ENCODE assay signal across 1 cellular context in the genomic region with DNA sequence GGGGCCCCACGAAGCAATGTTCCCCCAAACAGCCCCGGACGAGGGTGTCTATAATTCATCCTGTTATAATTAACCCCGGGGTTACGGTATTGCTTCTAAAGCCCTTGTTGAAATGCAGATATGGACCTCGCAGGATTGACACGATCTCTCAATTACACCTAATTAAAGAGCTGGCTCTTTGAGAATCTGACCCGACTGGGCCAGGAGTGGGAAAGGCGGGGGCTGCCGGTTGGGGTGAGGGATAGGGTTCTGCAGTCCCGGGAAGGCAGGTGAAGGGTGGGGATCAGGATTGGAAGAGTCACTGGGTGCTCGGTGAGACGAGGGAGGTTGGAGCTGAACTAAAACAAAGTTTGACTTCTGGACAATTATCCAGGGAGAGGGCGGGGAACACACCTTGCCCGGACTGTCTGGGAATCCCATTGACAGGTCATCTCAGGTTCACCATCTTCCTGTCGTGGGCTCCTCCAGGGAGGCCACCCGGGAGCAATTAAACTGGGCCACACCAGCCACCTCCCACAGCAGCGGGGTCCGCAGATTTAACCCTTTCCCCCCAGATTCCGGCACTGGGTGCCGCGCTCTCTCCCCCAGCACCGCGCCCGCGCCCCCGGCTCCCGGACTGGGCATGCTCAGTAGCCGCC.
TF ChIP-seq lines count a peak whose summit lies in the region.

No MANE protein-coding gene starts in this region.

TF ChIP-seq in A549, 52 proteins besides CTCF, POLR2A, EP300 and RAD21 (continued from another document):
- TF ChIP-seq, protein P1, sequence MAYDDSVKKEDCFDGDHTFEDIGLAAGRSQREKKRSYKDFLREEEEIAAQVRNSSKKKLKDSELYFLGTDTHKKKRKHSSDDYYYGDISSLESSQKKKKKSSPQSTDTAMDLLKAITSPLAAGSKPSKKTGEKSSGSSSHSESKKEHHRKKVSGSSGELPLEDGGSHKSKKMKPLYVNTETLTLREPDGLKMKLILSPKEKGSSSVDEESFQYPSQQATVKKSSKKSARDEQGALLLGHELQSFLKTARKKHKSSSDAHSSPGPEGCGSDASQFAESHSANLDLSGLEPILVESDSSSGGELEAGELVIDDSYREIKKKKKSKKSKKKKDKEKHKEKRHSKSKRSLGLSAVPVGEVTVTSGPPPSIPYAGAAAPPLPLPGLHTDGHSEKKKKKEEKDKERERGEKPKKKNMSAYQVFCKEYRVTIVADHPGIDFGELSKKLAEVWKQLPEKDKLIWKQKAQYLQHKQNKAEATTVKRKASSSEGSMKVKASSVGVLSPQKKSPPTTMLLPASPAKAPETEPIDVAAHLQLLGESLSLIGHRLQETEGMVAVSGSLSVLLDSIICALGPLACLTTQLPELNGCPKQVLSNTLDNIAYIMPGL (CRISPR knock-in tag; IDR thresholded peaks at IDR 0.05; ENCODE audit: borderline replicate concordance): no peak
- TF ChIP-seq ZC3H11A (IDR thresholded peaks at IDR 0.05): no peak
